In the genomic region with DNA sequence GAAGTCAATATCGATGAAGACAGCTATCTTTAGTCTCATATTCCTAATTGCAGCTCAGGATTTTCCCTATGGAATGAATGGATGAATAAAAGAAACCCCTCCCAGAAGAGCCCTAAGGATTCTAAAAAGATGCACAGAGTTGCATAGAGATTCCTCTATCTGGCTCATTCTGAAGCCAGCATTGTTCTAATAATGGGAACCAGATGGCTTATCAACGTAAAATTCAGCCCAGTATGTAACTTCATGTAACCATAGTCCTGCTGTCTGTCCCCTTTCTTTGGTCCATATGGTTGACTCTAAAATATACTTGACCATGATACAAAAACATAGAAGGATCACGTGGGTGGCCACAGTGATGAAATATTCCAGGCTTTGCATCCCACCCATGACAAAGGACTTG, we compare ENCODE assay signal across 24 cellular contexts.
"Had no signal": no experiment of that assay in that cellular context is flagged by ENCODE, and none has a peak within 500 bp of the region (broad histone marks: within the 10 kb centered on the region; RNA-seq: fewer than 3 reads in every experiment).

No MANE protein-coding gene starts in this region.

- H3K36me3 ChIP-seq: left lung, lower lobe of right lung, ovary, right atrium auricular region, right lobe of liver, tibial nerve, uterus had no signal

- DNase-seq: hypothalamus; immature natural killer cell; kidney; left colon; left lung; lower lobe of right lung; naive B cell; natural killer cell; ovary; right lobe of liver; stimulated activated CD4-positive, alpha-beta T cell treated with anti-CD3 and anti-CD28 coated beads, Interleukin-1b, Interleukin-23, amount 100 ng/mL, for 48 hours; stimulated activated CD4-positive, alpha-beta T cell treated with anti-CD3 and anti-CD28 coated beads, Interleukin-2, amount 100 ng/mL, for 48 hours; stimulated activated CD4-positive, alpha-beta T cell treated with anti-CD3 and anti-CD28 coated beads, Interleukin-4, amount 100 ng/mL, for 4 hours; stimulated activated CD8-positive, alpha-beta memory T cell treated with anti-CD3 and anti-CD28 coated beads, Interleukin-4, amount 100 ng/mL, for 48 hours; stimulated activated naive CD4-positive, alpha-beta T cell treated with Interleukin-2 at 50 U/mL for 16 hours; stimulated activated naive CD8-positive, alpha-beta T cell treated with anti-CD3 and anti-CD28 coated beads, Interleukin-15, amount 100 ng/mL, for 72 hours; substantia nigra; uterus had no signal

- H3K27ac Mint-ChIP-seq: immature natural killer cell; naive B cell; natural killer cell; progenitor cell of endocrine pancreas; stimulated activated memory B cell treated with anti-CD40 and anti-IgM and Interleukin-4, amounts not matched to agents 10 μg/mL and 1 μg/mL and 100 μg/mL, for 72 hours; stimulated activated naive CD8-positive, alpha-beta T cell treated with anti-CD3 and anti-CD28 coated beads, Interleukin-15, amount 100 ng/mL, for 72 hours had no signal

- H3K27me3 ChIP-seq: left lung, ovary, right atrium auricular region, right lobe of liver, tibial nerve, uterus had no signal

- H3K27me3 Mint-ChIP-seq: naive B cell; stimulated activated memory B cell treated with anti-CD40 and anti-IgM and Interleukin-4, amounts not matched to agents 10 μg/mL and 1 μg/mL and 100 μg/mL, for 72 hours; stimulated activated naive CD8-positive, alpha-beta T cell treated with anti-CD3 and anti-CD28 coated beads, Interleukin-15, amount 100 ng/mL, for 72 hours; type B pancreatic cell had no signal

- H3K36me3 Mint-ChIP-seq: immature natural killer cell; naive B cell; natural killer cell; stimulated activated memory B cell treated with anti-CD40 and anti-IgM and Interleukin-4, amounts not matched to agents 10 μg/mL and 1 μg/mL and 100 μg/mL, for 72 hours; type B pancreatic cell had no signal

- H3K4me2 ChIP-seq: smooth muscle cell had no signal

- H3K4me3 ChIP-seq: left lung, lower lobe of right lung, ovary, right atrium auricular region, right lobe of liver, smooth muscle cell, tibial nerve, uterus had no signal

- H3K4me1 Mint-ChIP-seq: immature natural killer cell; naive B cell; natural killer cell; stimulated activated memory B cell treated with anti-CD40 and anti-IgM and Interleukin-4, amounts not matched to agents 10 μg/mL and 1 μg/mL and 100 μg/mL, for 72 hours; stimulated activated naive CD8-positive, alpha-beta T cell treated with anti-CD3 and anti-CD28 coated beads, Interleukin-15, amount 100 ng/mL, for 72 hours had no signal

- H3K9me3 ChIP-seq: left lung, lower lobe of right lung, ovary, right atrium auricular region, right lobe of liver, tibial nerve, uterus had no signal

- H3K4me3 Mint-ChIP-seq: immature natural killer cell; naive B cell; natural killer cell; stimulated activated memory B cell treated with anti-CD40 and anti-IgM and Interleukin-4, amounts not matched to agents 10 μg/mL and 1 μg/mL and 100 μg/mL, for 72 hours; stimulated activated naive CD8-positive, alpha-beta T cell treated with anti-CD3 and anti-CD28 coated beads, Interleukin-15, amount 100 ng/mL, for 72 hours; type B pancreatic cell had no signal

- H3K27ac ChIP-seq: left lung, lower lobe of right lung, ovary, right atrium auricular region, tibial nerve had no signal

- H3K4me1 ChIP-seq: left lung, tibial nerve, uterus had no signal

- H3K9me3 Mint-ChIP-seq: naive B cell; natural killer cell; stimulated activated memory B cell treated with anti-CD40 and anti-IgM and Interleukin-4, amounts not matched to agents 10 μg/mL and 1 μg/mL and 100 μg/mL, for 72 hours; stimulated activated naive CD8-positive, alpha-beta T cell treated with anti-CD3 and anti-CD28 coated beads, Interleukin-15, amount 100 ng/mL, for 72 hours; type B pancreatic cell had no signal
